ENCODE assay signal across 7 cellular contexts in genomic region chr1:185526-185925, GRCh38.
DNase-seq lines count a peak whose midpoint lies in the region; ATAC-seq and TF ChIP-seq lines count a peak whose summit lies in the region.
"Not testable (repeated sequence)": the region's sequence is repeated elsewhere in the genome, so short reads cannot be mapped to it uniquely, and the experiment has no call there.

No MANE protein-coding gene starts in this region.

- H3K27me3 ChIP-seq in sigmoid colon, result not testable (repeated sequence)

- not testable (repeated sequence) for H3K4me1 Mint-ChIP-seq in activated naive CD8-positive, alpha-beta T cell treated with anti-CD3 and anti-CD28 coated beads, Interleukin-2, amount 50 U/mL, for 24 hours; type B pancreatic cell (ENCODE audit: unreplicated experiment)

- peak; percentile 0 for DNase-seq in activated naive CD8-positive, alpha-beta T cell treated with anti-CD3 and anti-CD28 coated beads, Interleukin-2, amount 50 U/mL, for 24 hours
- DNase-seq in Right ventricle myocardium inferior (ENCODE audit: missing footprints) (peak; percentile 4), left lobe of liver (ENCODE audit: low spot score) (peak; percentile 38), mesenteric fat pad (ENCODE audit: low spot score) (peak; percentile 76), sigmoid colon (peak; percentile 59), type B pancreatic cell (ENCODE audit: extremely low spot score, unreplicated experiment) (peak; percentile 42)
- DNase-seq in stimulated activated naive CD8-positive, alpha-beta T cell treated with anti-CD3 and anti-CD28 coated beads, Interleukin-15, Interleukin-2, amounts not matched to agents 100 U/mL and 50 U/mL, for 24 hours, result peak; percentile 1

- H3K4me3 ChIP-seq in sigmoid colon, result not testable (repeated sequence)

- not testable (repeated sequence) for H3K27me3 Mint-ChIP-seq in activated naive CD8-positive, alpha-beta T cell treated with anti-CD3 and anti-CD28 coated beads, Interleukin-2, amount 50 U/mL, for 24 hours; type B pancreatic cell

- H3K36me3 ChIP-seq in sigmoid colon, result peaks cover 4 to 10% (median 8%) of the 10 kb centered on the region in 4 donors

- TF ChIP-seq POLR2A in sigmoid colon (IDR thresholded peaks at IDR 0.05), result not testable (repeated sequence)

- TF ChIP-seq CTCF in sigmoid colon (IDR thresholded peaks at IDR 0.05); type B pancreatic cell (conservative IDR thresholded peaks at IDR 0.05): not testable (repeated sequence)

- not testable (repeated sequence) for H3K4me1 ChIP-seq in sigmoid colon

- not testable (repeated sequence) for H3K27ac ChIP-seq in sigmoid colon

- ATAC-seq in activated naive CD8-positive, alpha-beta T cell treated with anti-CD3 and anti-CD28 coated beads, Interleukin-2, amount 50 U/mL, for 24 hours; Right ventricle myocardium inferior; left lobe of liver; stimulated activated naive CD8-positive, alpha-beta T cell treated with anti-CD3 and anti-CD28 coated beads, Interleukin-15, Interleukin-2, amounts not matched to agents 100 U/mL and 50 U/mL, for 24 hours: not testable (repeated sequence)

- not testable (repeated sequence) for H3K27ac Mint-ChIP-seq in activated naive CD8-positive, alpha-beta T cell treated with anti-CD3 and anti-CD28 coated beads, Interleukin-2, amount 50 U/mL, for 24 hours; type B pancreatic cell

- H3K9me3 ChIP-seq in sigmoid colon, result not testable (repeated sequence)

- not testable (repeated sequence) for H3K9me3 Mint-ChIP-seq in activated naive CD8-positive, alpha-beta T cell treated with anti-CD3 and anti-CD28 coated beads, Interleukin-2, amount 50 U/mL, for 24 hours; type B pancreatic cell

- TF ChIP-seq EP300 in sigmoid colon (IDR thresholded peaks at IDR 0.05), result not testable (repeated sequence)

- intact Hi-C loops in Right ventricle myocardium inferior (cut with DNase I); sigmoid colon (cut with DNase I): not testable (repeated sequence)

- not testable (repeated sequence) for H3K4me3 Mint-ChIP-seq in activated naive CD8-positive, alpha-beta T cell treated with anti-CD3 and anti-CD28 coated beads, Interleukin-2, amount 50 U/mL, for 24 hours; type B pancreatic cell

- WGBS in sigmoid colon, 2 donors, result 83 to 85% methylated on average over 5 of the region's 13 CpGs

- not testable (repeated sequence) for H3K36me3 Mint-ChIP-seq in activated naive CD8-positive, alpha-beta T cell treated with anti-CD3 and anti-CD28 coated beads, Interleukin-2, amount 50 U/mL, for 24 hours (ENCODE audit: low read depth); type B pancreatic cell

Comparison
In these comparisons a context has a peak if more than half of its experiments do, and no peak if none do; other contexts are left out.
1. DNase-seq: peak in every context shown above with its lines; median percentile 76 in mesenteric fat pad; 59 in sigmoid colon; 42 in type B pancreatic cell; 38 in left lobe of liver; 4 in Right ventricle myocardium inferior; 1 in stimulated activated naive CD8-positive, alpha-beta T cell treated with anti-CD3 and anti-CD28 coated beads, Interleukin-15, Interleukin-2, amounts not matched to agents 100 U/mL and 50 U/mL, for 24 hours; 0 in activated naive CD8-positive, alpha-beta T cell treated with anti-CD3 and anti-CD28 coated beads, Interleukin-2, amount 50 U/mL, for 24 hours.